Comparison of ENCODE assay signal across 8 cellular contexts in genomic region chr19:12399901-12400617, GRCh38. TPM values are rescaled to one million over a fixed set of nuclear protein-coding genes. Genes with fewer than 3 reads are reported as not detected.
DNase-seq lines count a peak whose midpoint lies in the region; ATAC-seq and TF ChIP-seq lines count a peak whose summit lies in the region.
"Not testable (repeated sequence)": the region's sequence is repeated elsewhere in the genome, so short reads cannot be mapped to it uniquely, and the experiment has no call there.

No MANE protein-coding gene starts in this region.

- peaks cover 0 to 12% (median 0%) of the 10 kb centered on the region in 11 experiments; a peak in 4 of 22 replicates for H4K20me1 ChIP-seq in BLaER1 treated with 17β-estradiol and CSF1 and Interleukin-3, amounts not matched to agents 10 nM and 100 nM
- not testable (repeated sequence) for H4K20me1 ChIP-seq in OCI-LY7 (ENCODE audit: insufficient read depth, low read length)

- not testable (repeated sequence) for TF ChIP-seq CTCF in OCI-LY7 (conservative IDR thresholded peaks at IDR 0.05; ENCODE audit: low read length); esophagus squamous epithelium (IDR thresholded peaks at IDR 0.05)

- H3K4me2 ChIP-seq in BLaER1 treated with 17β-estradiol and CSF1 and Interleukin-3, amounts not matched to agents 10 nM and 100 nM = peak overlapping the region; percentile 77 to 99 (median 93)
- H3K4me2 ChIP-seq in OCI-LY7 (ENCODE audit: low read length) = peak overlapping the region; percentile 85

- H3K36me3 ChIP-seq in BLaER1 treated with 17β-estradiol and CSF1 and Interleukin-3, amounts not matched to agents 10 nM and 100 nM = peaks cover 0 to 15% (median 0%) of the 10 kb centered on the region in 11 experiments; a peak in 8 of 22 replicates
- not testable (repeated sequence) for H3K36me3 ChIP-seq in OCI-LY7 (ENCODE audit: insufficient read depth, low read length); esophagus squamous epithelium; mesodermal cell (ENCODE audit: control insufficient read depth, insufficient read depth, low read length)

- peak overlapping the region; percentile 46 to 81 (median 75); a peak in 20 of 22 replicates for H3K27ac ChIP-seq in BLaER1 treated with 17β-estradiol and CSF1 and Interleukin-3, amounts not matched to agents 10 nM and 100 nM
- H3K27ac ChIP-seq in OCI-LY7 (ENCODE audit: low read depth, low read length, poor library complexity, severe bottlenecking) = not testable (repeated sequence)
- H3K27ac ChIP-seq in esophagus squamous epithelium (peak overlapping the region; percentile 86 to 89 (median 89)), mesodermal cell (ENCODE audit: low read depth, low read length, severe bottlenecking) (peak overlapping the region; percentile 69)

- ATAC-seq in GM19452 (IDR thresholded peaks at IDR 0.05; ENCODE audit: unreplicated experiment) = peak; percentile 49
- ATAC-seq in HG03175 (IDR thresholded peaks at IDR 0.05; ENCODE audit: unreplicated experiment) = peak; percentile 44

- H3K9me2 ChIP-seq in OCI-LY7 (ENCODE audit: insufficient read depth, low read length) = not testable (repeated sequence)

- CTCF ChIA-PET in OCI-LY7 (lab: Charles Lee; ENCODE audit: unreplicated experiment) = not testable (repeated sequence)

- peak overlapping the region; percentile 72 to 86 (median 82) for H3K4me3 ChIP-seq in BLaER1 treated with 17β-estradiol and CSF1 and Interleukin-3, amounts not matched to agents 10 nM and 100 nM
- H3K4me3 ChIP-seq in OCI-LY7 (ENCODE audit: low read depth, low read length, poor library complexity, severe bottlenecking) (peak overlapping the region; percentile 95), esophagus squamous epithelium (peak overlapping the region; percentile 71 to 91 (median 80)), mesodermal cell (ENCODE audit: extremely low read depth, insufficient read depth, low read length, poor library complexity, severe bottlenecking) (peak overlapping the region; percentile 65)

- H3K4me1 Mint-ChIP-seq in activated T-helper 1 cell treated with anti-CD3 and anti-CD28 coated beads, Interleukin-12 subunit alpha, Interleukin-12 subunit beta, Interleukin-2, Interleukin-4 antibody, amounts not matched to agents 30 ng/mL and 10 ng/mL and 1 ng/mL, durations not matched to agents 14 hours and 24 hours and 36 hours (ENCODE audit: low read depth) = peaks cover 24% of the 10 kb centered on the region

- not testable (repeated sequence) for BruUV-seq in OCI-LY7 (replicated peaks; lab: Mats Ljungman, UMichigan)

- not testable (repeated sequence) for H3K79me2 ChIP-seq in OCI-LY7 (ENCODE audit: insufficient read depth, low read depth, low read length)

- intact Hi-C loops in OCI-LY7 (cut with micrococcal nuclease; ENCODE audit: unreplicated experiment) = loop anchor here (2.0 to 5.0 kb wide), 2 partner anchors 42 to 67 kb away; partner anchors contain the start of genes ZNF443 and ZNF563
- intact Hi-C loops in activated T-helper 1 cell treated with anti-CD3 and anti-CD28 coated beads, Interleukin-12 subunit alpha, Interleukin-12 subunit beta, Interleukin-2, Interleukin-4 antibody, amounts not matched to agents 30 ng/mL and 10 ng/mL and 1 ng/mL, durations not matched to agents 14 hours and 24 hours and 36 hours (cut with micrococcal nuclease) = loop anchor here (2.0 kb wide), 2 partner anchors 151 to 237 kb away; partner anchors contain the start of genes ZNF136 and ZNF564
- intact Hi-C loops in esophagus squamous epithelium (cut with DNase I) = not testable (repeated sequence)

- WGBS in esophagus squamous epithelium, 2 donors = 2 to 5% methylated on average over 13 to 21 of the region's 23 CpGs
- WGBS in mesodermal cell (ENCODE audit: insufficient coverage in 2 of 2), 2 experiments = 2 to 10% methylated on average over 14 to 15 of the region's 23 CpGs

- peak overlapping the region; percentile 65 for H3K27ac Mint-ChIP-seq in activated T-helper 1 cell treated with anti-CD3 and anti-CD28 coated beads, Interleukin-12 subunit alpha, Interleukin-12 subunit beta, Interleukin-2, Interleukin-4 antibody, amounts not matched to agents 30 ng/mL and 10 ng/mL and 1 ng/mL, durations not matched to agents 14 hours and 24 hours and 36 hours

- not testable (repeated sequence) for DNase-seq in OCI-LY7 (ENCODE audit: low spot score); activated T-helper 1 cell treated with anti-CD3 and anti-CD28 coated beads, Interleukin-12 subunit alpha, Interleukin-12 subunit beta, Interleukin-2, Interleukin-4 antibody, amounts not matched to agents 30 ng/mL and 10 ng/mL and 1 ng/mL, durations not matched to agents 14 hours and 24 hours and 36 hours (ENCODE audit: low spot score); esophagus squamous epithelium (lab: John Stamatoyannopoulos, UW)
- peak in 2 of 3 experiments; percentile 2 to 18 for DNase-seq in stimulated activated CD4-positive, alpha-beta T cell treated with anti-CD3 and anti-CD28 coated beads, TNF-alpha, amount 100 ng/mL, for 4 hours (ENCODE audit: low read depth in 3 of 3)

- H3K27me3 Mint-ChIP-seq in activated T-helper 1 cell treated with anti-CD3 and anti-CD28 coated beads, Interleukin-12 subunit alpha, Interleukin-12 subunit beta, Interleukin-2, Interleukin-4 antibody, amounts not matched to agents 30 ng/mL and 10 ng/mL and 1 ng/mL, durations not matched to agents 14 hours and 24 hours and 36 hours (ENCODE audit: insufficient read depth) = not testable (repeated sequence)

- POLR2A ChIA-PET in OCI-LY7 (lab: Charles Lee) = interaction anchor here (0.7 kb wide), 1 partner anchor 86 kb away, joined by 3 read pairs; no protein-coding TSS in a partner anchor

- H3K9me3 Mint-ChIP-seq in activated T-helper 1 cell treated with anti-CD3 and anti-CD28 coated beads, Interleukin-12 subunit alpha, Interleukin-12 subunit beta, Interleukin-2, Interleukin-4 antibody, amounts not matched to agents 30 ng/mL and 10 ng/mL and 1 ng/mL, durations not matched to agents 14 hours and 24 hours and 36 hours = peaks cover 45% of the 10 kb centered on the region

- H3K4me3 Mint-ChIP-seq in activated T-helper 1 cell treated with anti-CD3 and anti-CD28 coated beads, Interleukin-12 subunit alpha, Interleukin-12 subunit beta, Interleukin-2, Interleukin-4 antibody, amounts not matched to agents 30 ng/mL and 10 ng/mL and 1 ng/mL, durations not matched to agents 14 hours and 24 hours and 36 hours = peak overlapping the region; percentile 84

- not testable (repeated sequence) for H3K27me3 ChIP-seq in BLaER1 treated with 17β-estradiol and CSF1 and Interleukin-3, amounts not matched to agents 10 nM and 100 nM; esophagus squamous epithelium

- H3K36me3 Mint-ChIP-seq in activated T-helper 1 cell treated with anti-CD3 and anti-CD28 coated beads, Interleukin-12 subunit alpha, Interleukin-12 subunit beta, Interleukin-2, Interleukin-4 antibody, amounts not matched to agents 30 ng/mL and 10 ng/mL and 1 ng/mL, durations not matched to agents 14 hours and 24 hours and 36 hours (ENCODE audit: low read depth) = not testable (repeated sequence)

- peak overlapping the region; percentile 92 for H2AFZ ChIP-seq in OCI-LY7 (ENCODE audit: low read length)

- TF ChIP-seq POLR2A in esophagus squamous epithelium (IDR thresholded peaks at IDR 0.05) = not testable (repeated sequence)

- peak overlapping the region; percentile 66 to 83 (median 79) for H3K9ac ChIP-seq in BLaER1 treated with 17β-estradiol and CSF1 and Interleukin-3, amounts not matched to agents 10 nM and 100 nM

- H3K9me3 ChIP-seq in BLaER1 treated with 17β-estradiol and CSF1 and Interleukin-3, amounts not matched to agents 10 nM and 100 nM (replicated peaks in 1 of 11) = peaks cover 35 to 55% (median 49%) of the 10 kb centered on the region in 11 experiments
- H3K9me3 ChIP-seq in OCI-LY7 (ENCODE audit: low read length); esophagus squamous epithelium; mesodermal cell (ENCODE audit: control insufficient read depth, low read length): not testable (repeated sequence)

- H3K4me1 ChIP-seq in BLaER1 treated with 17β-estradiol and CSF1 and Interleukin-3, amounts not matched to agents 10 nM and 100 nM = peaks cover 8 to 17% (median 12%) of the 10 kb centered on the region in 10 experiments
- H3K4me1 ChIP-seq in OCI-LY7 (ENCODE audit: insufficient read depth, low read length, poor library complexity, severe bottlenecking); mesodermal cell (ENCODE audit: control insufficient read depth, insufficient read depth, low read length, poor library complexity, severe bottlenecking): not testable (repeated sequence)
- peaks cover 0 to 15% (median 5%) of the 10 kb centered on the region in 3 donors for H3K4me1 ChIP-seq in esophagus squamous epithelium

RNA-seq across cellular contexts. Expression of gene ZNF799, which starts 1.0 kb away (rescaled TPM):
- 3.8 and 6.2 TPM in 2 replicates for total RNA-seq in OCI-LY7 (2014; rRNA removed; shearing (Covaris generic))
- total RNA-seq in OCI-LY7 (2022) (7.8 and 8.1 TPM in 2 replicates), esophagus squamous epithelium (1 to 10 TPM; 1.3 to 3.4 (median 2.3) TPM)
- total RNA-seq in activated T-helper 1 cell treated with anti-CD3 and anti-CD28 coated beads, Interleukin-12 subunit alpha, Interleukin-12 subunit beta, Interleukin-2, Interleukin-4 antibody, amounts not matched to agents 30 ng/mL and 10 ng/mL and 1 ng/mL, durations not matched to agents 14 hours and 24 hours and 36 hours = 3.1 TPM in 2 replicates
- polyA plus RNA-seq in mesodermal cell (2013, experiment 1 of 2) = 4.7 TPM
- polyA plus RNA-seq in mesodermal cell (2013, experiment 2 of 2) = 4.5 TPM

RNA-seq across cellular contexts. Expression of gene ZNF442, which starts 34.6 kb away (rescaled TPM):
- 0.19 TPM in 1 of 2 replicates, not detected in the other for total RNA-seq in OCI-LY7 (2014; rRNA removed; shearing (Covaris generic))
- total RNA-seq in OCI-LY7 (2022) (0.76 and 0.77 TPM in 2 replicates), esophagus squamous epithelium (1 to 10 TPM in 2 of 4 donors, under 1 TPM in 2; 0.45 to 2.5 (median 1.1) TPM)
- 0.39 and 0.47 TPM in 2 replicates for total RNA-seq in activated T-helper 1 cell treated with anti-CD3 and anti-CD28 coated beads, Interleukin-12 subunit alpha, Interleukin-12 subunit beta, Interleukin-2, Interleukin-4 antibody, amounts not matched to agents 30 ng/mL and 10 ng/mL and 1 ng/mL, durations not matched to agents 14 hours and 24 hours and 36 hours
- polyA plus RNA-seq in mesodermal cell (2013, experiment 1 of 2) = 1.6 TPM
- 2.4 TPM for polyA plus RNA-seq in mesodermal cell (2013, experiment 2 of 2)

RNA-seq across cellular contexts. Expression of gene ZNF443, which starts 40.8 kb away (rescaled TPM):
- 2.3 and 2.6 TPM in 2 replicates for total RNA-seq in OCI-LY7 (2014; rRNA removed; shearing (Covaris generic))
- total RNA-seq in OCI-LY7 (2022) (4.5 and 4.6 TPM in 2 replicates), esophagus squamous epithelium (1 to 10 TPM; 1.7 to 6.4 (median 3.7) TPM)
- total RNA-seq in activated T-helper 1 cell treated with anti-CD3 and anti-CD28 coated beads, Interleukin-12 subunit alpha, Interleukin-12 subunit beta, Interleukin-2, Interleukin-4 antibody, amounts not matched to agents 30 ng/mL and 10 ng/mL and 1 ng/mL, durations not matched to agents 14 hours and 24 hours and 36 hours = 3.8 TPM in 2 replicates
- 3.0 TPM for polyA plus RNA-seq in mesodermal cell (2013, experiment 1 of 2)
- polyA plus RNA-seq in mesodermal cell (2013, experiment 2 of 2) = 4.0 TPM
